Comparison of ENCODE assay signal across 12 cellular contexts in genomic region chr12:20446836-20447235, GRCh38.
DNase-seq lines count a peak whose midpoint lies in the region; ATAC-seq and TF ChIP-seq lines count a peak whose summit lies in the region.
"Had no signal": no experiment of that assay in that cellular context is flagged by ENCODE, and none has a peak within 500 bp of the region (broad histone marks: within the 10 kb centered on the region; RNA-seq: fewer than 3 reads in every experiment).

No MANE protein-coding gene starts in this region.

- TF ChIP-seq CTCF in chondrocyte (IDR thresholded peaks at IDR 0.05) = no peak

- no peak overlapping the region for H3K27ac ChIP-seq in mesendoderm (ENCODE audit: low read depth, low read length)
- H3K27ac ChIP-seq in aorta (ENCODE audit: low read depth in 1 of 2, low read length in 2 of 2) = peak overlapping the region in 1 of 2 donors; percentile 25
- H3K27ac ChIP-seq: BLaER1 treated with 17β-estradiol and CSF1 and Interleukin-3, amounts not matched to agents 10 nM and 100 nM had no signal

- H3K9me3 Mint-ChIP-seq in chondrocyte (ENCODE audit: low read depth) = no peaks in the 10 kb centered on the region
- no peaks in the 10 kb centered on the region for H3K9me3 Mint-ChIP-seq in natural killer cell treated with Interleukin-12 subunit alpha and Interleukin-12 subunit beta and Interleukin-15 and Interleukin-18, amount 100 ng/mL, for 72 hours

- no peak overlapping the region for H3K9ac ChIP-seq in mesendoderm (ENCODE audit: low read length)
- H3K9ac ChIP-seq: BLaER1 treated with 17β-estradiol and CSF1 and Interleukin-3, amounts not matched to agents 10 nM and 100 nM had no signal

- ATAC-seq in left cardiac atrium = peak; percentile 16 to 21
- ATAC-seq in Right ventricle myocardium superior (ENCODE audit: poor library complexity) = no peak
- ATAC-seq in aorta (ENCODE audit: low FRiP score) = no peak
- ATAC-seq in natural killer cell treated with Interleukin-12 subunit alpha and Interleukin-12 subunit beta and Interleukin-15 and Interleukin-18, amount 100 ng/mL, for 72 hours = no peak
- ATAC-seq: HCT116 had no signal

- intact Hi-C loops in left cardiac atrium (cut with DNase I) = no loop called here
- intact Hi-C loops in Right ventricle myocardium superior (cut with DNase I) = no loop called here
- intact Hi-C loops in aorta (cut with DNase I) = no loop called here

- WGBS in mesendoderm (ENCODE audit: extremely low coverage, insufficient coverage, low lambda C conversion rate) = no CpG with 5 or more reads among the region's 3 CpGs
- WGBS in aorta, 2 donors = 64 to 75% methylated on average over 3 of the region's 3 CpGs

- H3K36me3 ChIP-seq in mesendoderm (ENCODE audit: control insufficient read depth, insufficient read depth, low read length) (no peaks in the 10 kb centered on the region), aorta (ENCODE audit: control insufficient read depth in 1 of 2, insufficient read depth in 2 of 2, low read length in 1 of 2) (no peaks in the 10 kb centered on the region)
- H3K36me3 ChIP-seq: BLaER1 treated with 17β-estradiol and CSF1 and Interleukin-3, amounts not matched to agents 10 nM and 100 nM had no signal

- H2AK5ac ChIP-seq in mesendoderm (ENCODE audit: low read length) = no peak overlapping the region

- no peak overlapping the region for H3K4ac ChIP-seq in mesendoderm (ENCODE audit: low read depth, low read length)

- H3K18ac ChIP-seq in mesendoderm (ENCODE audit: low read length) = no peak overlapping the region

- no peaks in the 10 kb centered on the region for H3K79me1 ChIP-seq in mesendoderm (ENCODE audit: low read length)

- no peak overlapping the region for H2BK5ac ChIP-seq in mesendoderm (ENCODE audit: low read length)

- H3K23ac ChIP-seq in mesendoderm (ENCODE audit: low read length) = no peak overlapping the region

- H2BK120ac ChIP-seq in mesendoderm (ENCODE audit: low read depth, low read length) = no peak overlapping the region

- H3K56ac ChIP-seq in mesendoderm (ENCODE audit: low read length) = no peak overlapping the region

- H3K27me3 Mint-ChIP-seq in chondrocyte (ENCODE audit: low read depth) = no peaks in the 10 kb centered on the region
- peaks cover 0 to 15% of the 10 kb centered on the region in 2 donors for H3K27me3 Mint-ChIP-seq in natural killer cell treated with Interleukin-12 subunit alpha and Interleukin-12 subunit beta and Interleukin-15 and Interleukin-18, amount 100 ng/mL, for 72 hours
- H3K27me3 Mint-ChIP-seq: CD4-positive, CD25-positive, alpha-beta regulatory T cell had no signal

- H3K4me3 Mint-ChIP-seq in chondrocyte (ENCODE audit: unreplicated experiment) = no peak overlapping the region
- no peak overlapping the region for H3K4me3 Mint-ChIP-seq in natural killer cell treated with Interleukin-12 subunit alpha and Interleukin-12 subunit beta and Interleukin-15 and Interleukin-18, amount 100 ng/mL, for 72 hours
- H3K4me3 Mint-ChIP-seq: CD4-positive, CD25-positive, alpha-beta regulatory T cell had no signal

- no peaks in the 10 kb centered on the region for H3K79me2 ChIP-seq in mesendoderm (ENCODE audit: control insufficient read depth, insufficient read depth, low read length)

- peaks cover 5% of the 10 kb centered on the region for H3K4me1 ChIP-seq in mesendoderm (ENCODE audit: control insufficient read depth, low read depth, low read length)
- peaks cover 8 to 16% of the 10 kb centered on the region in 2 donors for H3K4me1 ChIP-seq in aorta (ENCODE audit: control insufficient read depth in 1 of 2, insufficient read depth in 2 of 2, low read length in 2 of 2)

- H3K4me3 ChIP-seq in mesendoderm (ENCODE audit: low read length) (no peak overlapping the region), aorta (ENCODE audit: low read length in 2 of 2) (no peak overlapping the region)
- H3K4me3 ChIP-seq: BLaER1 treated with 17β-estradiol and CSF1 and Interleukin-3, amounts not matched to agents 10 nM and 100 nM had no signal

- H3K9me3 ChIP-seq in aorta (ENCODE audit: control insufficient read depth, low read length) = no peaks in the 10 kb centered on the region
- H3K9me3 ChIP-seq: BLaER1 treated with 17β-estradiol and CSF1 and Interleukin-3, amounts not matched to agents 10 nM and 100 nM had no signal

- peaks cover 48% of the 10 kb centered on the region for H3K4me1 Mint-ChIP-seq in chondrocyte (ENCODE audit: low read depth)
- no peaks in the 10 kb centered on the region for H3K4me1 Mint-ChIP-seq in natural killer cell treated with Interleukin-12 subunit alpha and Interleukin-12 subunit beta and Interleukin-15 and Interleukin-18, amount 100 ng/mL, for 72 hours (ENCODE audit: low read depth in 2 of 2)
- H3K4me1 Mint-ChIP-seq: CD4-positive, CD25-positive, alpha-beta regulatory T cell had no signal

- no peak overlapping the region for H4K8ac ChIP-seq in mesendoderm (ENCODE audit: low read depth, low read length)

- H4K5ac ChIP-seq in mesendoderm (ENCODE audit: low read length) = no peak overlapping the region

- DNase-seq in left cardiac atrium (no peak), Right ventricle myocardium superior (no peak), chondrocyte (ENCODE audit: low spot score) (no peak), mesendoderm (peak; percentile 8), NCI-H446 (lab: John Stamatoyannopoulos, UW) (no peak), aorta (no peak)
- no peak for DNase-seq in natural killer cell treated with Interleukin-12 subunit alpha and Interleukin-12 subunit beta and Interleukin-15 and Interleukin-18, amount 100 ng/mL, for 72 hours (ENCODE audit: low spot score)
- DNase-seq: ACHN; CD4-positive, CD25-positive, alpha-beta regulatory T cell; DMS53 had no signal

- no peak overlapping the region for H3K4me2 ChIP-seq in mesendoderm (ENCODE audit: low read length)
- H3K4me2 ChIP-seq: BLaER1 treated with 17β-estradiol and CSF1 and Interleukin-3, amounts not matched to agents 10 nM and 100 nM had no signal

- H2BK15ac ChIP-seq in mesendoderm (replicated peaks; ENCODE audit: low read depth) = no peak overlapping the region

- H3K36me3 Mint-ChIP-seq in chondrocyte (ENCODE audit: low read depth) = peaks cover 3% of the 10 kb centered on the region
- no peaks in the 10 kb centered on the region for H3K36me3 Mint-ChIP-seq in natural killer cell treated with Interleukin-12 subunit alpha and Interleukin-12 subunit beta and Interleukin-15 and Interleukin-18, amount 100 ng/mL, for 72 hours
- H3K36me3 Mint-ChIP-seq: CD4-positive, CD25-positive, alpha-beta regulatory T cell had no signal

- peak overlapping the region; percentile 28 for H3K27ac Mint-ChIP-seq in chondrocyte (ENCODE audit: unreplicated experiment)
- H3K27ac Mint-ChIP-seq in natural killer cell treated with Interleukin-12 subunit alpha and Interleukin-12 subunit beta and Interleukin-15 and Interleukin-18, amount 100 ng/mL, for 72 hours = no peak overlapping the region
- H3K27ac Mint-ChIP-seq: CD4-positive, CD25-positive, alpha-beta regulatory T cell had no signal

- H3K27me3 ChIP-seq in mesendoderm (ENCODE audit: insufficient read depth, low read length, poor library complexity) = no peaks in the 10 kb centered on the region
- no peaks in the 10 kb centered on the region for H3K27me3 ChIP-seq in aorta (ENCODE audit: control insufficient read depth in 1 of 2, insufficient read depth in 2 of 2, low read length in 1 of 2)
- H3K27me3 ChIP-seq: BLaER1 treated with 17β-estradiol and CSF1 and Interleukin-3, amounts not matched to agents 10 nM and 100 nM had no signal

Comparison
In these comparisons a context has a peak if more than half of its experiments do, and no peak if none do; other contexts are left out.
1. ATAC-seq: peak in left cardiac atrium (2 of 2); none in Right ventricle myocardium superior (single experiment), aorta (single experiment) and natural killer cell treated with Interleukin-12 subunit alpha and Interleukin-12 subunit beta and Interleukin-15 and Interleukin-18, amount 100 ng/mL, for 72 hours (0 of 2).